ENCODE assay signal across 12 cellular contexts in genomic region chr9:95009459-95009858, GRCh38.
DNase-seq lines count a peak whose midpoint lies in the region; ATAC-seq and TF ChIP-seq lines count a peak whose summit lies in the region.
"Had no signal": no experiment of that assay in that cellular context is flagged by ENCODE, and none has a peak within 500 bp of the region (broad histone marks: within the 10 kb centered on the region; RNA-seq: fewer than 3 reads in every experiment).

No MANE protein-coding gene starts in this region.

- H3K9me3 Mint-ChIP-seq in T-cell, result no peaks in the 10 kb centered on the region

- H3K4me3 ChIP-seq in gastroesophageal sphincter, result peak overlapping the region; percentile 17 to 81
- peak overlapping the region in 3 of 4 donors; percentile 5 to 87 (median 81) for H3K4me3 ChIP-seq in sigmoid colon

- H3K27ac ChIP-seq in gastroesophageal sphincter (peak overlapping the region; percentile 65 to 99 (median 98)), sigmoid colon (peak overlapping the region; percentile 97 to 99 (median 99))

- H3K4me1 ChIP-seq in gastroesophageal sphincter (peaks cover 12 to 63% (median 19%) of the 10 kb centered on the region in 3 donors), sigmoid colon (peaks cover 0 to 59% (median 46%) of the 10 kb centered on the region in 4 donors)

- in situ Hi-C loops in G401 (cut with HindIII; ENCODE audit: low sequenced_read_pairs), result no loop called here

- intact Hi-C loops in sigmoid colon (cut with DNase I), result loop anchor here (5.0 kb wide), 4 partner anchors 38 to 102 kb away; no protein-coding TSS in a partner anchor

- no peaks in the 10 kb centered on the region for H3K27me3 ChIP-seq in gastroesophageal sphincter
- H3K27me3 ChIP-seq in sigmoid colon, result no peaks in the 10 kb centered on the region

- no peak overlapping the region for H3K27ac Mint-ChIP-seq in T-cell
- H3K27ac Mint-ChIP-seq: B cell had no signal

- no peaks in the 10 kb centered on the region for H3K4me1 Mint-ChIP-seq in T-cell
- H3K4me1 Mint-ChIP-seq: B cell had no signal

- CTCF ChIA-PET in T-cell (lab: Charles Lee), result interaction anchor here in 1 of 2 donors (0.7 kb wide), 1 partner anchor 36 kb away, joined by 3 read pairs; no protein-coding TSS in a partner anchor

- H3K9me3 ChIP-seq in gastroesophageal sphincter (no peaks in the 10 kb centered on the region), sigmoid colon (no peaks in the 10 kb centered on the region)

- peaks cover 0 to 4% of the 10 kb centered on the region in 2 donors for H3K36me3 ChIP-seq in gastroesophageal sphincter
- H3K36me3 ChIP-seq in sigmoid colon, result peaks cover 0 to 19% (median 2%) of the 10 kb centered on the region in 4 donors

- peaks cover 3% of the 10 kb centered on the region for H3K36me3 Mint-ChIP-seq in T-cell

- H3K4me3 Mint-ChIP-seq in T-cell, result no peak overlapping the region
- H3K4me3 Mint-ChIP-seq: B cell had no signal

- ATAC-seq in SK-N-SH treated with all-trans-retinoic acid at 6 μM for 48 hours, result no peak
- ATAC-seq in gastroesophageal sphincter, result no peak
- ATAC-seq in GM19452 (IDR thresholded peaks at IDR 0.05; ENCODE audit: unreplicated experiment), result no peak
- no peak for ATAC-seq in T-cell (replicated peaks in 1 of 4)
- ATAC-seq: HCT116 had no signal

- no peaks in the 10 kb centered on the region for H3K27me3 Mint-ChIP-seq in T-cell

- peak; percentile 51 for DNase-seq in G401 (ENCODE audit: low spot score)
- no peak for DNase-seq in sigmoid colon
- no peak for DNase-seq in activated CD4-positive, alpha-beta T cell treated with anti-CD3 and anti-CD28 coated beads for 4 hours
- DNase-seq in GM19238 (ENCODE audit: insufficient read length, low spot score), result no peak
- no peak for DNase-seq in T-cell
- DNase-seq: NCI-H524 treated with DMSO at 0.1 percent for 48 hours, retina had no signal

- 32 to 51% methylated on average over 5 of the region's 5 CpGs for WGBS in gastroesophageal sphincter (ENCODE audit: low coverage in 1 of 2), 2 donors
- WGBS in sigmoid colon, 2 donors, result 84 to 89% methylated on average over 5 of the region's 5 CpGs

- TF ChIP-seq EP300 in gastroesophageal sphincter (IDR thresholded peaks at IDR 0.05) (no peak), sigmoid colon (IDR thresholded peaks at IDR 0.05) (no peak)

- POLR2A ChIA-PET in T-cell (lab: Charles Lee), result no interaction called here

- TF ChIP-seq CTCF in gastroesophageal sphincter (IDR thresholded peaks at IDR 0.05), result no peak
- no peak for TF ChIP-seq CTCF in sigmoid colon (IDR thresholded peaks at IDR 0.05)

- TF ChIP-seq POLR2A in gastroesophageal sphincter (IDR thresholded peaks at IDR 0.05) (no peak), sigmoid colon (IDR thresholded peaks at IDR 0.05) (no peak)

TF ChIP-seq in SK-N-SH treated with all-trans-retinoic acid at 6 μM for 48 hours, 23 proteins besides CTCF, POLR2A, EP300 and RAD21:
- TF ChIP-seq ZNF565 (CRISPR knock-in tag; conservative IDR thresholded peaks at IDR 0.05; ENCODE audit: low read depth) (peak; percentile 51; the same call in 1 of the 2 replicates), ISL1 (CRISPR knock-in tag; IDR thresholded peaks at IDR 0.05) (peak; percentile 15; the same call in 1 of the 2 replicates), TOX (CRISPR knock-in tag; IDR thresholded peaks at IDR 0.05; ENCODE audit: borderline replicate concordance) (no peak), CSDC2 (CRISPR knock-in tag; IDR thresholded peaks at IDR 0.05) (peak; percentile 84; the same call in 1 of the 2 replicates), PATZ1 (CRISPR knock-in tag; IDR thresholded peaks at IDR 0.05; ENCODE audit: borderline replicate concordance) (peak; percentile 13; the same call in 1 of the 2 replicates), GLIS3 (CRISPR knock-in tag; IDR thresholded peaks at IDR 0.05) (peak; percentile 73; the same call in 1 of the 2 replicates), SNAI2 (CRISPR knock-in tag; IDR thresholded peaks at IDR 0.05) (0 out of 2 replicates have a peak, but pooled peaks have one; percentile 67), ZFP30 (CRISPR knock-in tag; IDR thresholded peaks at IDR 0.05) (no peak), ZFP3 (CRISPR knock-in tag; IDR thresholded peaks at IDR 0.05) (peak; percentile 53; the same call in 1 of the 2 replicates), ARNTL (CRISPR knock-in tag; IDR thresholded peaks at IDR 0.05; ENCODE audit: borderline replicate concordance, low read depth) (peak; percentile 57; the same call in 1 of the 2 replicates), RARB (CRISPR knock-in tag; IDR thresholded peaks at IDR 0.05) (no peak), ESRRG (CRISPR knock-in tag; IDR thresholded peaks at IDR 0.05) (peak; percentile 60; the same call in 1 of the 2 replicates)
TF ChIP-seq in SK-N-SH treated with all-trans-retinoic acid at 6 μM for 48 hours: peak in this region for 9.
